9 cellular contexts compared by ENCODE assay signal in the genomic region with DNA sequence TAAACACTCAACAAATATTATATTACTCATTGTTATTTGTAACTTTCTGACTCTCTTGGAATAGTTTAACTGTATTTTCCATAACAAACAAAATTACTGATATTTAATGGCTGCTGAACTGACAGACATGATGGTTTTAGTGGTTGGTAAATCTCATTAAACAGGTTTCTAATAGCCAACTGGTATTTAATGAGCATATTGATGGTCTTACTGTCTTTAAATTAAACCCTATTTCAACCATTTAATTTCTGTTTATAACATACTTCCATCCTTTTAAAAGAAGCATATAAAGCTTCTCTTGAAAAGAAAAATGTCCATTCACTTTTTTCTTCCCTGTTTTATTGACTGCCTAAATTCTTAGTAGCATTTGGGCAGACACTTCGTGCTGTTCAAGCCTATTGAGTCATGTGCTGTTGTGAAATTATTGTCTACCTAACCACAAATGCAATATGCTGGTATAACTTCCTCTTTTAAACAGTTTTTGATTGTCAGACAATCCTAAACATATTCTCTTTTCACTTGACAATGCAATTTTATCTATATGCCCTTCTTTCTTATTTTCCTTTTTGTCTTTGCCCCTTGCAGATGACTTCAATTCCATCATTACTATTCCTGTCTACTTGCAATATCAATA.
DNase-seq lines count a peak whose midpoint lies in the region; ATAC-seq, FAIRE-seq and TF ChIP-seq lines count a peak whose summit lies in the region.
"Had no signal": no experiment of that assay in that cellular context is flagged by ENCODE, and none has a peak within 500 bp of the region (broad histone marks: within the 10 kb centered on the region; RNA-seq: fewer than 3 reads in every experiment).

No MANE protein-coding gene starts in this region.

- in situ Hi-C loops in GM12878 (cut with MboI): no loop called here

- H3K36me3 ChIP-seq in GM12878 (ENCODE audit: control insufficient read depth in 2 of 2, insufficient read depth in 2 of 2, low read length in 1 of 2) (no peaks in the 10 kb centered on the region), tibial nerve (no peaks in the 10 kb centered on the region)

- H3K9ac ChIP-seq in GM12878 (ENCODE audit: control insufficient read depth, insufficient read depth, low read length): no peak overlapping the region

- WGBS in GM12878 (ENCODE audit: insufficient coverage, insufficient replicate concordance, low lambda C conversion rate, missing lambda C conversion rate): 0% methylated on average over 1 of the region's 1 CpG
- WGBS in tibial nerve, 2 donors: 60 to 88% methylated on average over 1 of the region's 1 CpG

- no peak for TF ChIP-seq RAD21 in GM12878 (IDR thresholded peaks at IDR 0.05; ENCODE audit: insufficient read depth, low read depth, low read length)

- H3K27me3 ChIP-seq in GM12878 (replicated peaks in 1 of 2; ENCODE audit: control insufficient read depth in 2 of 2, insufficient read depth in 2 of 2, low read length in 1 of 2) (no peaks in the 10 kb centered on the region), tibial nerve (no peaks in the 10 kb centered on the region)

- no peak overlapping the region for H3K4me3 ChIP-seq in GM12878
- H3K4me3 ChIP-seq in tibial nerve: no peak overlapping the region
- H3K4me3 ChIP-seq: SK-N-MC had no signal

- no peak for TF ChIP-seq CTCF in GM12878 (IDR thresholded peaks at IDR 0.05 in 2 of 3, conservative IDR thresholded peaks at IDR 0.05 in 1 of 3; ENCODE audit: control insufficient read depth in 2 of 3, extremely low read depth in 1 of 3, insufficient read depth in 1 of 3, low read depth in 3 of 3, low read length in 3 of 3)
- no peak for TF ChIP-seq CTCF in tibial nerve (IDR thresholded peaks at IDR 0.05)

- ATAC-seq in GM19455 (IDR thresholded peaks at IDR 0.05; ENCODE audit: unreplicated experiment) (peak; percentile 65), HG03354 (IDR thresholded peaks at IDR 0.05; ENCODE audit: poor library complexity, severe bottlenecking, unreplicated experiment) (peak; percentile 81), GM12878 (peak; percentile 86), GM19324 (IDR thresholded peaks at IDR 0.05; ENCODE audit: low FRiP score, unreplicated experiment) (no peak)

- no peak for TF ChIP-seq POLR2A in GM12878 (IDR thresholded peaks at IDR 0.05; ENCODE audit: low read depth, low read length)
- TF ChIP-seq POLR2A in tibial nerve (IDR thresholded peaks at IDR 0.05): no peak

- FAIRE-seq in GM12878 (lab: Jason Lieb, UNC): no peak

- TF ChIP-seq EP300 in GM12878 (IDR thresholded peaks at IDR 0.05; ENCODE audit: borderline replicate concordance in 1 of 2, control insufficient read depth in 1 of 2, low read depth in 2 of 2, low read length in 2 of 2): peak; percentile 68 to 83
- peak in 1 of 2 donors; percentile 68 for TF ChIP-seq EP300 in tibial nerve (IDR thresholded peaks at IDR 0.05)

- H3K4me1 ChIP-seq in GM12878 (ENCODE audit: control insufficient read depth, insufficient read depth, low read length) (peaks cover 28% of the 10 kb centered on the region), tibial nerve (peaks cover 0 to 12% (median 2%) of the 10 kb centered on the region in 4 donors)

- TSS peak; percentile 85 for BruUV-seq in GM12878 (replicated peaks; lab: Mats Ljungman, UMichigan)

- H3K79me2 ChIP-seq in GM12878 (ENCODE audit: control insufficient read depth, insufficient read depth, low read length): no peaks in the 10 kb centered on the region

- SMC1A ChIA-PET in GM12878 (lab: Charles Lee; ENCODE audit: uncharacterized antibody, unreplicated experiment): interaction anchor here (0.8 to 6.2 kb wide), 12 partner anchors 8 to 274 kb away, joined by 3 to 36 read pairs (median 4); partner anchors contain the start of gene SLC7A11

- H3K4me2 ChIP-seq in GM12878 (ENCODE audit: control insufficient read depth, insufficient read depth): peak overlapping the region; percentile 52

- POLR2A ChIA-PET in GM12878 (lab: Charles Lee): interaction anchor here (1.9 to 3.6 kb wide), 2 partner anchors 11 to 13 kb away, joined by 6 to 9 read pairs; no protein-coding TSS in a partner anchor

- RAD21 ChIA-PET in GM12878 (lab: Charles Lee; ENCODE audit: unreplicated experiment): interaction anchor here (0.7 to 3.4 kb wide), 9 partner anchors 13 to 224 kb away, joined by 3 to 16 read pairs (median 5); partner anchors contain the start of gene SLC7A11

- H3K27ac ChIP-seq in GM12878 (ENCODE audit: control insufficient read depth, insufficient read depth) (peak overlapping the region; percentile 38; the same call in 1 of the 2 replicates), tibial nerve (no peak overlapping the region)
- H3K27ac ChIP-seq: SK-N-MC had no signal

- H4K20me1 ChIP-seq in GM12878 (ENCODE audit: control insufficient read depth, insufficient read depth): no peaks in the 10 kb centered on the region

- intact Hi-C loops in GM12878 (cut with micrococcal nuclease; ENCODE audit: unreplicated experiment): loop anchor here (1.0 to 5.0 kb wide), 5 partner anchors 63 to 764 kb away; partner anchors contain the start of gene SLC7A11

- H3K9me3 ChIP-seq in GM12878 (replicated peaks; ENCODE audit: control insufficient read depth, insufficient read depth, low read length) (no peaks in the 10 kb centered on the region; the same call in 2 of the 3 replicates), tibial nerve (no peaks in the 10 kb centered on the region)

- CTCF ChIA-PET in GM12878 (lab: Yijun Ruan, JAX): interaction anchor here (0.6 to 5.9 kb wide), 5 partner anchors 10 to 39 kb away, joined by 3 to 16 read pairs (median 5); no protein-coding TSS in a partner anchor

- no peak overlapping the region for H2AFZ ChIP-seq in GM12878 (ENCODE audit: control insufficient read depth, low read depth, low read length)

- peak; percentile 68 for DNase-seq in AG08395 (ENCODE audit: low spot score)
- peak; percentile 42 for DNase-seq in GM12878 (ENCODE audit: low read depth, low spot score)
- no peak for DNase-seq in tibial nerve (ENCODE audit: low spot score in 2 of 2)
- DNase-seq in NCI-H446 treated with DMSO at 0.1 percent for 48 hours (lab: John Stamatoyannopoulos, UW): no peak
- DNase-seq in DMS 273 (lab: John Stamatoyannopoulos, UW; ENCODE audit: unreplicated experiment): no peak

TF ChIP-seq in GM12878, 131 proteins besides CTCF, POLR2A, EP300 and RAD21 (continues in another document):
- TF ChIP-seq, protein P1, sequence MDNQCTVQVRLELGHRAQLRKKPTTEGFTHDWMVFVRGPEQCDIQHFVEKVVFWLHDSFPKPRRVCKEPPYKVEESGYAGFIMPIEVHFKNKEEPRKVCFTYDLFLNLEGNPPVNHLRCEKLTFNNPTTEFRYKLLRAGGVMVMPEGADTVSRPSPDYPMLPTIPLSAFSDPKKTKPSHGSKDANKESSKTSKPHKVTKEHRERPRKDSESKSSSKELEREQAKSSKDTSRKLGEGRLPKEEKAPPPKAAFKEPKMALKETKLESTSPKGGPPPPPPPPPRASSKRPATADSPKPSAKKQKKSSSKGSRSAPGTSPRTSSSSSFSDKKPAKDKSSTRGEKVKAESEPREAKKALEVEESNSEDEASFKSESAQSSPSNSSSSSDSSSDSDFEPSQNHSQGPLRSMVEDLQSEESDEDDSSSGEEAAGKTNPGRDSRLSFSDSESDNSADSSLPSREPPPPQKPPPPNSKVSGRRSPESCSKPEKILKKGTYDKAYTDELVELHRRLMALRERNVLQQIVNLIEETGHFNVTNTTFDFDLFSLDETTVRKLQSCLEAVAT (IDR thresholded peaks at IDR 0.05): peak; percentile 52; the same call in 1 of the 2 replicates
- TF ChIP-seq NR2F1 (conservative IDR thresholded peaks at IDR 0.05): no peak
- peak; percentile 27; the same call in 1 of the 2 replicates for TF ChIP-seq CREM (IDR thresholded peaks at IDR 0.05; ENCODE audit: low read depth)
- TF ChIP-seq DPF2 (IDR thresholded peaks at IDR 0.05): peak; percentile 90
- peak; percentile 62; the same call in 1 of the 3 replicates for TF ChIP-seq POU2F2 (IDR thresholded peaks at IDR 0.05; ENCODE audit: borderline replicate concordance, low read depth, low read length)
- TF ChIP-seq PKNOX1 (IDR thresholded peaks at IDR 0.05): peak; percentile 68
- TF ChIP-seq SKIL (IDR thresholded peaks at IDR 0.05; ENCODE audit: low read depth, poor library complexity, severe bottlenecking): peak; percentile 84
- TF ChIP-seq RUNX3 (IDR thresholded peaks at IDR 0.05; ENCODE audit: low read length): peak; percentile 93
- TF ChIP-seq PAX8 (IDR thresholded peaks at IDR 0.05): 0 out of 2 replicates have a peak, but pooled peaks have one; percentile 21
- TF ChIP-seq FOXM1 (IDR thresholded peaks at IDR 0.05; ENCODE audit: low read depth, low read length): no peak

Comparison
In these comparisons a context has a peak if more than half of its experiments do, and no peak if none do; other contexts are left out.
1. DNase-seq: peak in AG08395 (single experiment) and GM12878 (single experiment); none in tibial nerve (0 of 2), NCI-H446 treated with DMSO at 0.1 percent for 48 hours (single experiment) and DMS 273 (single experiment).